Comparison of ENCODE assay signal across 8 cellular contexts in genomic region chr2:128736689-128737545, GRCh38.
DNase-seq lines count a peak whose midpoint lies in the region; ATAC-seq and TF ChIP-seq lines count a peak whose summit lies in the region.

No MANE protein-coding gene starts in this region.

- H2BK20ac ChIP-seq in IMR-90 (ENCODE audit: low read depth, low read length), result no peak overlapping the region

- H3K9ac ChIP-seq in IMR-90 (ENCODE audit: low read depth, low read length) (no peak overlapping the region), SU-DHL-6 (ENCODE audit: low read length) (no peak overlapping the region)

- H3K27me3 ChIP-seq in IMR-90 (ENCODE audit: control insufficient read depth, insufficient read depth, low read length), result peaks cover 10% of the 10 kb centered on the region; the same call in 1 of the 2 replicates
- no peaks in the 10 kb centered on the region for H3K27me3 ChIP-seq in SU-DHL-6 (ENCODE audit: low read length)
- H3K27me3 ChIP-seq in sigmoid colon, result no peaks in the 10 kb centered on the region

- H3K4me1 ChIP-seq in IMR-90 (ENCODE audit: control insufficient read depth, insufficient read depth, low read length) (peaks cover 11% of the 10 kb centered on the region; the same call in 1 of the 2 replicates), sigmoid colon (peaks cover 0 to 22% (median 18%) of the 10 kb centered on the region in 4 donors)

- H3K4ac ChIP-seq in IMR-90 (ENCODE audit: low read depth, low read length), result 0 out of 2 replicates have a peak overlapping the region, but pooled peaks have one; percentile 29

- no peak overlapping the region for H3K23ac ChIP-seq in IMR-90 (ENCODE audit: low read depth, low read length)

- intact Hi-C loops in IMR-90 (cut with micrococcal nuclease), result loop anchor here (5.0 to 10.0 kb wide), 3 partner anchors 262 to 555 kb away; no protein-coding TSS in a partner anchor
- intact Hi-C loops in sigmoid colon (cut with DNase I), result loop anchor here (2.0 kb wide), 2 partner anchors 660 to 1112 kb away; no protein-coding TSS in a partner anchor

- H3K79me2 ChIP-seq in SU-DHL-6 (ENCODE audit: insufficient read depth, low read length), result no peaks in the 10 kb centered on the region

- H3K36me3 ChIP-seq in IMR-90 (ENCODE audit: control insufficient read depth, insufficient read depth, low read length) (no peaks in the 10 kb centered on the region), SU-DHL-6 (ENCODE audit: low read length) (no peaks in the 10 kb centered on the region), sigmoid colon (no peaks in the 10 kb centered on the region)

- peak overlapping the region; percentile 21; the same call in 1 of the 2 replicates for H3K4me2 ChIP-seq in IMR-90 (ENCODE audit: low read depth, low read length)
- no peak overlapping the region for H3K4me2 ChIP-seq in SU-DHL-6 (ENCODE audit: low read depth, low read length, poor library complexity, severe bottlenecking)

- H3F3A ChIP-seq in SU-DHL-6 (ENCODE audit: insufficient read depth), result no peaks in the 10 kb centered on the region

- no peak overlapping the region for H4K91ac ChIP-seq in IMR-90 (ENCODE audit: insufficient read depth, low read depth, low read length)

- no peak overlapping the region for H2BK15ac ChIP-seq in IMR-90 (ENCODE audit: low read depth, low read length)

- CTCF ChIA-PET in IMR-90 (lab: Yijun Ruan, JAX), result interaction anchor here (0.6 to 1.3 kb wide), 8 partner anchors 9 to 634 kb away, joined by 3 to 7 read pairs (median 4); no protein-coding TSS in a partner anchor

- no peak overlapping the region for H4K5ac ChIP-seq in IMR-90 (ENCODE audit: low read depth, low read length)

- ATAC-seq in GM19328 (IDR thresholded peaks at IDR 0.05; ENCODE audit: unreplicated experiment) (peak; percentile 58), IMR-90 (ENCODE audit: low read depth) (peak; percentile 84)

- TF ChIP-seq POLR2A in IMR-90 (IDR thresholded peaks at IDR 0.05; ENCODE audit: low read depth, low read length), result no peak
- no peak for TF ChIP-seq POLR2A in sigmoid colon (IDR thresholded peaks at IDR 0.05)

- TF ChIP-seq EP300 in sigmoid colon (IDR thresholded peaks at IDR 0.05), result no peak

- no peaks in the 10 kb centered on the region for H3K9me1 ChIP-seq in IMR-90 (ENCODE audit: insufficient read depth, low read length)

- peak; percentile 64 for TF ChIP-seq RAD21 in IMR-90 (IDR thresholded peaks at IDR 0.05; ENCODE audit: low read length)

- peak; percentile 95 for TF ChIP-seq CTCF in C4-2B (conservative IDR thresholded peaks at IDR 0.05)
- TF ChIP-seq CTCF in IMR-90 (conservative IDR thresholded peaks at IDR 0.05; ENCODE audit: low read depth, low read length), result peak; percentile 87
- TF ChIP-seq CTCF in SU-DHL-6 (IDR thresholded peaks at IDR 0.05; ENCODE audit: insufficient read depth, low read length, poor library complexity, severe bottlenecking), result peak; percentile 97
- peak; percentile 100 for TF ChIP-seq CTCF in astrocyte of the spinal cord (IDR thresholded peaks at IDR 0.05; ENCODE audit: low read depth, low read length)
- peak; percentile 66 to 99 (median 86) for TF ChIP-seq CTCF in sigmoid colon (IDR thresholded peaks at IDR 0.05)

- H4K20me1 ChIP-seq in IMR-90 (ENCODE audit: insufficient read depth, low read length) (no peaks in the 10 kb centered on the region), SU-DHL-6 (ENCODE audit: low read depth, low read length) (no peaks in the 10 kb centered on the region)

- dilution Hi-C loops in IMR-90 (cut with HindIII; ENCODE audit: low sequenced_read_pairs, unreplicated experiment), result no loop called here

- no peak overlapping the region for H2AK9ac ChIP-seq in IMR-90 (replicated peaks; ENCODE audit: low read depth, low read length, poor library complexity)

- peak overlapping the region; percentile 36; the same call in 1 of the 2 replicates for H2BK120ac ChIP-seq in IMR-90 (ENCODE audit: low read depth, low read length)

- no TSS peak for BruUV-seq in IMR-90 (replicated peaks; lab: Mats Ljungman, UMichigan)

- H3K18ac ChIP-seq in IMR-90 (ENCODE audit: low read depth, low read length), result no peak overlapping the region; the same call in 1 of the 2 replicates

- H3K79me1 ChIP-seq in IMR-90 (ENCODE audit: low read depth in 1 of 2, low read length in 2 of 2), result no peaks in the 10 kb centered on the region

- H4K8ac ChIP-seq in IMR-90 (ENCODE audit: low read depth in 2 of 2, low read length in 2 of 2), result no peak overlapping the region; a peak in 1 of 4 replicates

- H2AFZ ChIP-seq in IMR-90 (replicated peaks; ENCODE audit: low read length, poor library complexity), result peak overlapping the region; percentile 93
- no peak overlapping the region for H2AFZ ChIP-seq in SU-DHL-6 (ENCODE audit: low read depth, low read length, severe bottlenecking)

- POLR2A ChIA-PET in IMR-90 (lab: Charles Lee; ENCODE audit: unreplicated experiment), result no interaction called here

- DNase-seq in IMR-90 (peak; percentile 49), astrocyte of the spinal cord (ENCODE audit: low read depth, low spot score) (peak; percentile 81), hypothalamus (lab: John Stamatoyannopoulos, UW) (peak in 46 of 51 donors; percentile 11 to 84 (median 60)), sigmoid colon (peak; percentile 86), NOMO-1 (lab: John Stamatoyannopoulos, UW; ENCODE audit: unreplicated experiment in 2 of 2) (no peak)

- in situ Hi-C loops in IMR-90 (cut with MboI; ENCODE audit: low sequenced_read_pairs) (loop anchor here (25.0 kb wide), 1 partner anchor 675 kb away; no protein-coding TSS in a partner anchor), astrocyte of the spinal cord (cut with HindIII; ENCODE audit: low sequenced_read_pairs) (no loop called here)

- H2AK5ac ChIP-seq in IMR-90 (ENCODE audit: low read depth, low read length), result no peak overlapping the region

- H3K27ac ChIP-seq in C4-2B (no peak overlapping the region), IMR-90 (ENCODE audit: insufficient read depth, low read length) (no peak overlapping the region), SU-DHL-6 (ENCODE audit: low read depth, low read length) (no peak overlapping the region), sigmoid colon (no peak overlapping the region)

- H3K56ac ChIP-seq in IMR-90 (ENCODE audit: extremely low read depth, insufficient read depth, low read length), result no peak overlapping the region

- no peak overlapping the region for H2BK5ac ChIP-seq in IMR-90 (ENCODE audit: low read depth, low read length, poor library complexity, severe bottlenecking)

- 34% methylated on average over 31 of the region's 71 CpGs; no CpG with 5 or more reads in 1 of the 2 experiments for WGBS in IMR-90 (ENCODE audit: extremely low coverage in 2 of 2, insufficient read length in 1 of 2), 2 experiments
- WGBS in sigmoid colon, 2 donors, result 35 to 36% methylated on average over 71 of the region's 71 CpGs

- no peak overlapping the region for H3K14ac ChIP-seq in IMR-90 (replicated peaks; ENCODE audit: low read depth, low read length)

- no peak overlapping the region; the same call in 1 of the 2 replicates for H3K4me3 ChIP-seq in IMR-90 (ENCODE audit: insufficient read depth, low read depth, low read length)
- H3K4me3 ChIP-seq in SU-DHL-6 (ENCODE audit: insufficient read depth, low read length, poor library complexity, severe bottlenecking), result no peak overlapping the region
- H3K4me3 ChIP-seq in astrocyte of the spinal cord (ENCODE audit: low read depth, low read length), result peak overlapping the region; percentile 29
- H3K4me3 ChIP-seq in sigmoid colon, result peak overlapping the region; percentile 12 to 48 (median 34)

- H3K9me2 ChIP-seq in SU-DHL-6 (replicated peaks; ENCODE audit: insufficient read depth, low read length), result no peaks in the 10 kb centered on the region

- H3K9me3 ChIP-seq in IMR-90 (ENCODE audit: control insufficient read depth, insufficient read depth, low read length), result no peaks in the 10 kb centered on the region
- no peaks in the 10 kb centered on the region for H3K9me3 ChIP-seq in SU-DHL-6 (ENCODE audit: insufficient read depth, low read length)
- H3K9me3 ChIP-seq in sigmoid colon, result no peaks in the 10 kb centered on the region

TF ChIP-seq in IMR-90, 13 proteins besides CTCF, POLR2A, EP300 and RAD21:
- TF ChIP-seq CHD1 (IDR thresholded peaks at IDR 0.05; ENCODE audit: low read depth, low read length), result no peak
- peak; percentile 13; the same call in 1 of the 2 replicates for TF ChIP-seq MAZ (IDR thresholded peaks at IDR 0.05; ENCODE audit: borderline replicate concordance, low read depth, low read length)
- peak; percentile 62 for TF ChIP-seq SMC3 (IDR thresholded peaks at IDR 0.05; ENCODE audit: low read depth, low read length)

Comparison
In these comparisons a context has a peak if more than half of its experiments do, and no peak if none do; other contexts are left out.
1. DNase-seq: peak in IMR-90 (single experiment), astrocyte of the spinal cord (single experiment), hypothalamus (46 of 51) and sigmoid colon (single experiment); none in NOMO-1 (0 of 2).
2. H3K4me3 ChIP-seq: peak in astrocyte of the spinal cord (single experiment) and sigmoid colon (4 of 4); none in IMR-90 (single experiment) and SU-DHL-6 (single experiment).
3. Peak in every context shown above with its lines, with median percentiles within 50 percentile points of each other: CTCF ChIP-seq.